Comparison of ENCODE assay signal across 24 cellular contexts in the genomic region with DNA sequence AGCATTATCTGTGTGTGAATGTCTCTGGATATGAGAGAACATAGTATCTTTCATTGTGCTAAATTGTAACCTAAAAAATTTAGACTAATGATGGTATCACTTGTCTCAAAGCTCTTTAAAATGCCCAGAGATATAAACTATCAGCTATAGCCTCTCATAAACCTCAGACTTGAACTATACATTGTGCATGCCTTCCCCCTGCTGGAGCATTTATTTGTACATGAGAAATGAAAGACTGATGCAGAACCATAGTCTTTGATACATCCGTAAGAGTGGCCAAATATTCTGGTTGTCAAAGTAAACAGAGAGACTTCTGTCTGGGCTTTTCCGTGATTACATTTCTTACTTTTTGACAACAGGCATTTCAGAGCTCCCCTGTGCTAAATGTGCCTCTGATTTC.
DNase-seq lines count a peak whose midpoint lies in the region; ATAC-seq, FAIRE-seq and TF ChIP-seq lines count a peak whose summit lies in the region.
"Had no signal": no experiment of that assay in that cellular context is flagged by ENCODE, and none has a peak within 500 bp of the region (broad histone marks: within the 10 kb centered on the region; RNA-seq: fewer than 3 reads in every experiment).

No MANE protein-coding gene starts in this region.

- no peak for FAIRE-seq in bronchial epithelial cell (lab: Jason Lieb, UNC)

- H3K9ac ChIP-seq in OCI-LY3 (ENCODE audit: low read length) (no peak overlapping the region), smooth muscle cell (ENCODE audit: low read depth) (no peak overlapping the region)

- H3K27ac ChIP-seq in OCI-LY3 (ENCODE audit: low read length) = no peak overlapping the region
- H3K27ac ChIP-seq in smooth muscle cell (ENCODE audit: low read depth) = no peak overlapping the region
- H3K27ac ChIP-seq in hepatocyte = no peak overlapping the region
- H3K27ac ChIP-seq: C4-2B, HL-60, SJCRH30 had no signal

- H3K9me3 ChIP-seq in OCI-LY3 (ENCODE audit: insufficient read depth, low read length) = no peaks in the 10 kb centered on the region
- no peaks in the 10 kb centered on the region for H3K9me3 ChIP-seq in smooth muscle cell (replicated peaks; ENCODE audit: low read depth)
- no peaks in the 10 kb centered on the region for H3K9me3 ChIP-seq in hepatocyte (ENCODE audit: low read depth)
- H3K9me3 ChIP-seq: Caco-2, SJCRH30 had no signal

- no peaks in the 10 kb centered on the region for H3K9me2 ChIP-seq in hepatocyte (replicated peaks; ENCODE audit: insufficient read depth)

- ATAC-seq in HG03460 (IDR thresholded peaks at IDR 0.05; ENCODE audit: unreplicated experiment) = no peak
- ATAC-seq: CD8-positive, alpha-beta T cell; Right ventricle myocardium inferior; SK-N-SH treated with all-trans-retinoic acid at 6 μM for 48 hours; T-helper 17 cell had no signal

- H3K79me2 ChIP-seq in OCI-LY3 (ENCODE audit: low read length) (no peaks in the 10 kb centered on the region), smooth muscle cell (ENCODE audit: low read depth) (no peaks in the 10 kb centered on the region), hepatocyte (no peaks in the 10 kb centered on the region)

- H3K4me1 ChIP-seq in OCI-LY3 (ENCODE audit: low read length) (no peaks in the 10 kb centered on the region), smooth muscle cell (ENCODE audit: low read depth) (no peaks in the 10 kb centered on the region), hepatocyte (ENCODE audit: insufficient read depth) (no peaks in the 10 kb centered on the region)
- H3K4me1 ChIP-seq: Caco-2, SJCRH30 had no signal

- WGBS in smooth muscle cell (ENCODE audit: low lambda C conversion rate) = 63% methylated on average over 2 of the region's 2 CpGs
- 60% methylated on average over 2 of the region's 2 CpGs for WGBS in hepatocyte (ENCODE audit: low lambda C conversion rate, missing lambda C conversion rate)

- H3K4me2 ChIP-seq in OCI-LY3 (ENCODE audit: low read length) (no peak overlapping the region), smooth muscle cell (no peak overlapping the region), hepatocyte (no peak overlapping the region)

- no peaks in the 10 kb centered on the region for H3F3A ChIP-seq in smooth muscle cell (ENCODE audit: low read depth)

- H3K4me3 ChIP-seq in OCI-LY3 (ENCODE audit: low read length) (no peak overlapping the region), bronchial epithelial cell (ENCODE audit: low read depth, low read length) (no peak overlapping the region), smooth muscle cell (no peak overlapping the region), hepatocyte (no peak overlapping the region)
- H3K4me3 ChIP-seq: SJCRH30 had no signal

- no peaks in the 10 kb centered on the region for H3K36me3 ChIP-seq in OCI-LY3 (replicated peaks; ENCODE audit: low read depth, low read length)
- no peaks in the 10 kb centered on the region for H3K36me3 ChIP-seq in bronchial epithelial cell (ENCODE audit: control insufficient read depth, insufficient read depth, low read length)
- H3K36me3 ChIP-seq in smooth muscle cell (ENCODE audit: low read depth) = no peaks in the 10 kb centered on the region
- H3K36me3 ChIP-seq in hepatocyte (replicated peaks; ENCODE audit: insufficient read depth, low read depth) = no peaks in the 10 kb centered on the region
- H3K36me3 ChIP-seq: SJCRH30 had no signal

- TF ChIP-seq CTCF in OCI-LY3 (IDR thresholded peaks at IDR 0.05; ENCODE audit: low read depth, low read length) (peak; percentile 8; the same call in 1 of the 2 replicates), bronchial epithelial cell (IDR thresholded peaks at IDR 0.05; ENCODE audit: insufficient read depth, low read length, severe bottlenecking) (no peak), smooth muscle cell (IDR thresholded peaks at IDR 0.05; ENCODE audit: borderline replicate concordance, insufficient read depth, poor library complexity, severe bottlenecking) (peak; percentile 2), hepatocyte (IDR thresholded peaks at IDR 0.05; ENCODE audit: poor library complexity) (no peak)

- H3K27me3 ChIP-seq in OCI-LY3 (ENCODE audit: low read depth, low read length) (no peaks in the 10 kb centered on the region), bronchial epithelial cell (ENCODE audit: control insufficient read depth, insufficient read depth, low read length) (no peaks in the 10 kb centered on the region), smooth muscle cell (ENCODE audit: low read depth) (no peaks in the 10 kb centered on the region), hepatocyte (no peaks in the 10 kb centered on the region)
- H3K27me3 ChIP-seq: SJCRH30 had no signal

- peak; percentile 25 for DNase-seq in HT-29 (ENCODE audit: low spot score)
- peak; percentile 26 for DNase-seq in bronchial epithelial cell (ENCODE audit: low read depth)
- no peak for DNase-seq in smooth muscle cell (lab: John Stamatoyannopoulos, UW; ENCODE audit: unreplicated experiment)
- DNase-seq in NCI-H526 (lab: John Stamatoyannopoulos, UW) = no peak
- DNase-seq in hepatocyte (ENCODE audit: low spot score) = no peak
- DNase-seq: Caco-2; CD8-positive, alpha-beta T cell; DMS153; GOT3; HCEC 1CT; Karpas-422; NCI-H1105; NCI-H1436 treated with DMSO at 0.1 percent for 48 hours; NCI-H2029; NCI-H446 treated with DMSO at 0.1 percent for 48 hours; NCI-H526 treated with DMSO at 0.1 percent for 48 hours; SJCRH30; T-helper 17 cell had no signal

- H2AFZ ChIP-seq in OCI-LY3 (ENCODE audit: low read depth, low read length) (no peak overlapping the region), smooth muscle cell (ENCODE audit: low read depth) (no peak overlapping the region), hepatocyte (no peak overlapping the region)

- H4K20me1 ChIP-seq in OCI-LY3 (ENCODE audit: insufficient read depth, low read length) = no peaks in the 10 kb centered on the region
- H4K20me1 ChIP-seq in smooth muscle cell (ENCODE audit: low read depth) = no peaks in the 10 kb centered on the region
- H4K20me1 ChIP-seq in hepatocyte (ENCODE audit: insufficient read depth, poor library complexity, severe bottlenecking) = no peaks in the 10 kb centered on the region

Comparison
In these comparisons a context has a peak if more than half of its experiments do, and no peak if none do; other contexts are left out.
1. DNase-seq: peak in HT-29 (single experiment) and bronchial epithelial cell (single experiment); none in smooth muscle cell (single experiment), NCI-H526 (0 of 2) and hepatocyte (single experiment).
2. CTCF ChIP-seq: peak in OCI-LY3 (single experiment) and smooth muscle cell (single experiment); none in bronchial epithelial cell (single experiment) and hepatocyte (single experiment).